In genomic region chr10:112140110-112140755, GRCh38 we compare ENCODE assay signal across 8 cellular contexts. TPM values are rescaled to one million over a fixed set of nuclear protein-coding genes. Genes with fewer than 3 reads are reported as not detected.
DNase-seq lines count a peak whose midpoint lies in the region; ATAC-seq and TF ChIP-seq lines count a peak whose summit lies in the region.

No MANE protein-coding gene starts in this region.

- H3K27ac ChIP-seq in aorta (ENCODE audit: low read depth in 1 of 2, low read length in 2 of 2), result no peak overlapping the region

- H3K27me3 Mint-ChIP-seq in progenitor cell of endocrine pancreas, result peaks cover 20% of the 10 kb centered on the region

- 20 to 27% methylated on average over 10 of the region's 10 CpGs for WGBS in aorta, 2 donors

- TF ChIP-seq CTCF in progenitor cell of endocrine pancreas (IDR thresholded peaks at IDR 0.05; ENCODE audit: unreplicated experiment), result peak; percentile 97

- H3K36me3 Mint-ChIP-seq in progenitor cell of endocrine pancreas (ENCODE audit: insufficient read depth), result no peaks in the 10 kb centered on the region

- no peaks in the 10 kb centered on the region for H3K9me3 ChIP-seq in aorta (ENCODE audit: control insufficient read depth, low read length)

- H3K9me3 Mint-ChIP-seq in progenitor cell of endocrine pancreas (ENCODE audit: low read depth), result no peaks in the 10 kb centered on the region

- no peak overlapping the region for H3K4me3 ChIP-seq in aorta (ENCODE audit: low read length in 2 of 2)

- peak; percentile 88 for DNase-seq in GM03348 (ENCODE audit: low spot score)
- peak; percentile 88 for DNase-seq in RPMI8226
- peak; percentile 46 for DNase-seq in activated T-helper 9 cell treated with anti-CD3 and anti-CD28 coated beads, Interleukin-2, amount 50 U/mL, for 16 hours (ENCODE audit: low read depth)
- DNase-seq in germinal center (ENCODE audit: low spot score), result peak; percentile 90
- peak; percentile 82 for DNase-seq in progenitor cell of endocrine pancreas (ENCODE audit: low spot score, unreplicated experiment)
- peak; percentile 69 to 84 for DNase-seq in aorta

- no peaks in the 10 kb centered on the region for H3K27me3 ChIP-seq in aorta (ENCODE audit: control insufficient read depth in 1 of 2, insufficient read depth in 2 of 2, low read length in 1 of 2)

- intact Hi-C loops in aorta (cut with DNase I), result loop anchor here in 1 of 2 donors (5.0 kb wide), 1 partner anchor 172 kb away; no protein-coding TSS in a partner anchor

- no peak overlapping the region for H3K4me3 Mint-ChIP-seq in progenitor cell of endocrine pancreas (ENCODE audit: low read depth)

- no peaks in the 10 kb centered on the region for H3K4me1 ChIP-seq in aorta (ENCODE audit: control insufficient read depth in 1 of 2, insufficient read depth in 2 of 2, low read length in 2 of 2)

- no peaks in the 10 kb centered on the region for H3K4me1 Mint-ChIP-seq in progenitor cell of endocrine pancreas (ENCODE audit: low read depth)

- peaks cover 0 to 2% of the 10 kb centered on the region in 2 donors for H3K36me3 ChIP-seq in aorta (ENCODE audit: control insufficient read depth in 1 of 2, insufficient read depth in 2 of 2, low read length in 1 of 2)

- ATAC-seq in GM21737 (IDR thresholded peaks at IDR 0.05; ENCODE audit: unreplicated experiment) (peak; percentile 98), aorta (ENCODE audit: low FRiP score) (peak; percentile 68)

- TF ChIP-seq EP300 in Ishikawa (IDR thresholded peaks at IDR 0.05; ENCODE audit: borderline replicate concordance), result no peak

- no peak overlapping the region for H3K27ac Mint-ChIP-seq in progenitor cell of endocrine pancreas

- peak; percentile 88 for TF ChIP-seq RAD21 in Ishikawa (IDR thresholded peaks at IDR 0.05; ENCODE audit: low read depth)

TF ChIP-seq in Ishikawa, 13 proteins besides CTCF, POLR2A, EP300 and RAD21:
- peak; percentile 65 for TF ChIP-seq TEAD4 (IDR thresholded peaks at IDR 0.05)
- no peak for TF ChIP-seq NFIC (IDR thresholded peaks at IDR 0.05)
TF ChIP-seq in Ishikawa: peak in this region for 1.

RNA-seq across cellular contexts. Expression of gene GPAM, which starts 43.3 kb away (rescaled TPM):
- total RNA-seq in progenitor cell of endocrine pancreas (19.7 and 20.1 TPM in 2 replicates), aorta (10 to 100 TPM; 11.4 to 13.7 TPM)
- 1 to 10 TPM; 2.6 to 3.1 TPM for polyA plus RNA-seq in aorta
